ENCODE assay signal across 15 cellular contexts in genomic region chr20:50727792-50728485, GRCh38. TPM values are rescaled to one million over a fixed set of nuclear protein-coding genes. Genes with fewer than 3 reads are reported as not detected.
DNase-seq lines count a peak whose midpoint lies in the region; ATAC-seq and TF ChIP-seq lines count a peak whose summit lies in the region.
"Had no signal": no experiment of that assay in that cellular context is flagged by ENCODE, and none has a peak within 500 bp of the region (broad histone marks: within the 10 kb centered on the region; RNA-seq: fewer than 3 reads in every experiment).

No MANE protein-coding gene starts in this region.

- peaks cover 0 to 4% (median 0%) of the 10 kb centered on the region in 4 donors for H3K9me3 ChIP-seq in Peyer's patch
- no peaks in the 10 kb centered on the region for H3K9me3 ChIP-seq in esophagus (ENCODE audit: control insufficient read depth in 2 of 2, insufficient read depth in 1 of 2, low read depth in 1 of 2, low read length in 1 of 2)
- H3K9me3 ChIP-seq in muscle layer of duodenum (ENCODE audit: control insufficient read depth in 1 of 2, low read length in 2 of 2): no peaks in the 10 kb centered on the region
- H3K9me3 ChIP-seq in effector memory CD4-positive, alpha-beta T cell (ENCODE audit: control insufficient read depth, low read length): no peaks in the 10 kb centered on the region
- H3K9me3 ChIP-seq in HAP-1: 0 out of 2 replicates have a peak, but pooled peaks cover 2% of the 10 kb centered on the region
- H3K9me3 ChIP-seq: ascending aorta, tibial artery had no signal

- H3K4me1 ChIP-seq in Peyer's patch (peaks cover 0 to 29% (median 10%) of the 10 kb centered on the region in 4 donors), esophagus (ENCODE audit: control insufficient read depth in 2 of 2, insufficient read depth in 2 of 2, low read length in 1 of 2) (peaks cover 0 to 10% of the 10 kb centered on the region in 2 donors), muscle layer of duodenum (ENCODE audit: control insufficient read depth in 1 of 2, insufficient read depth in 2 of 2, low read length in 2 of 2) (peaks cover 9 to 17% of the 10 kb centered on the region in 2 donors), HAP-1 (peaks cover 14% of the 10 kb centered on the region)
- peaks cover 13% of the 10 kb centered on the region for H3K4me1 ChIP-seq in effector memory CD4-positive, alpha-beta T cell (ENCODE audit: control insufficient read depth, insufficient read depth, low read length, poor library complexity, severe bottlenecking)

- peak; percentile 95 for DNase-seq in ACHN
- DNase-seq in Peyer's patch: no peak
- DNase-seq in NCI-H524 treated with DMSO at 0.1 percent for 48 hours (lab: John Stamatoyannopoulos, UW): no peak
- no peak for DNase-seq in effector memory CD4-positive, alpha-beta T cell
- DNase-seq in HAP-1 (ENCODE audit: low spot score in 2 of 2): no peak
- DNase-seq: activated CD4-positive, alpha-beta T cell treated with anti-CD3 and anti-CD28 coated beads for 1 hour; DMS79; GOT3; NCI-H1092 treated with DMSO at 0.1 percent for 48 hours; NCI-H524 had no signal

- TF ChIP-seq POLR2A in Peyer's patch (IDR thresholded peaks at IDR 0.05): no peak

- in situ Hi-C loops in ACHN (cut with HindIII; ENCODE audit: low pct_ligation_motif_present, low pct_unique_long_range_greater_than_20kb, low sequenced_read_pairs) (no loop called here), HAP-1 (cut with MboI; ENCODE audit: low sequenced_read_pairs) (no loop called here)

- no peak for ATAC-seq in HG02885 (IDR thresholded peaks at IDR 0.05; ENCODE audit: poor library complexity, unreplicated experiment)

- H3K4me3 ChIP-seq in Peyer's patch: no peak overlapping the region
- no peak overlapping the region for H3K4me3 ChIP-seq in esophagus (ENCODE audit: low read depth in 1 of 2, low read length in 2 of 2)
- H3K4me3 ChIP-seq in muscle layer of duodenum (ENCODE audit: low read depth in 1 of 2, low read length in 2 of 2): no peak overlapping the region
- H3K4me3 ChIP-seq in effector memory CD4-positive, alpha-beta T cell (ENCODE audit: insufficient read depth, low read depth, low read length, poor library complexity, severe bottlenecking): no peak overlapping the region
- H3K4me3 ChIP-seq in HAP-1: no peak overlapping the region
- H3K4me3 ChIP-seq: ascending aorta, tibial artery had no signal

- H3K27me3 ChIP-seq in Peyer's patch: no peaks in the 10 kb centered on the region
- no peaks in the 10 kb centered on the region for H3K27me3 ChIP-seq in esophagus (ENCODE audit: control insufficient read depth in 1 of 2, insufficient read depth in 2 of 2, low read length in 2 of 2)
- no peaks in the 10 kb centered on the region for H3K27me3 ChIP-seq in muscle layer of duodenum (ENCODE audit: low read depth, low read length)
- no peaks in the 10 kb centered on the region for H3K27me3 ChIP-seq in effector memory CD4-positive, alpha-beta T cell (replicated peaks; ENCODE audit: control insufficient read depth, insufficient read depth, low read length, poor library complexity, severe bottlenecking)
- no peaks in the 10 kb centered on the region for H3K27me3 ChIP-seq in HAP-1 (ENCODE audit: low read depth)
- H3K27me3 ChIP-seq: ascending aorta, tibial artery had no signal

- no peak for TF ChIP-seq CTCF in Peyer's patch (IDR thresholded peaks at IDR 0.05)

- H3K36me3 ChIP-seq in Peyer's patch: no peaks in the 10 kb centered on the region
- no peaks in the 10 kb centered on the region for H3K36me3 ChIP-seq in esophagus (ENCODE audit: control insufficient read depth in 2 of 2, insufficient read depth in 2 of 2, low read length in 1 of 2)
- no peaks in the 10 kb centered on the region for H3K36me3 ChIP-seq in muscle layer of duodenum (ENCODE audit: control insufficient read depth in 1 of 2, insufficient read depth in 2 of 2, low read length in 2 of 2)
- H3K36me3 ChIP-seq in effector memory CD4-positive, alpha-beta T cell (ENCODE audit: control insufficient read depth, insufficient read depth, low read length): no peaks in the 10 kb centered on the region
- H3K36me3 ChIP-seq in HAP-1 (replicated peaks): no peaks in the 10 kb centered on the region
- H3K36me3 ChIP-seq: ascending aorta, tibial artery had no signal

- WGBS in esophagus, 2 donors: 29 to 41% methylated on average over 8 of the region's 8 CpGs

- H3K27ac ChIP-seq in Peyer's patch (peak overlapping the region in 3 of 4 donors; percentile 67 to 90 (median 88)), esophagus (ENCODE audit: low read depth in 2 of 2, low read length in 1 of 2) (peak overlapping the region; percentile 43 to 91), muscle layer of duodenum (ENCODE audit: low read length) (peak overlapping the region; percentile 71)
- no peak overlapping the region for H3K27ac ChIP-seq in effector memory CD4-positive, alpha-beta T cell (ENCODE audit: insufficient read depth, low read length, poor library complexity, severe bottlenecking)
- H3K27ac ChIP-seq: ascending aorta, tibial artery had no signal

RNA-seq across cellular contexts. Expression of gene PARD6B, which starts 3.4 kb away (rescaled TPM):
- 10 to 100 TPM in 3 of 4 donors, 1 to 10 TPM in 1; 6.6 to 27.0 (median 18.4) TPM for total RNA-seq in Peyer's patch
- polyA plus RNA-seq in esophagus: 1 to 10 TPM; 1.6 to 6.5 TPM

RNA-seq across cellular contexts. Expression of gene RIPOR3, which starts 36.6 kb away (rescaled TPM):
- total RNA-seq in Peyer's patch: 10 to 100 TPM in 3 of 4 donors, 1 to 10 TPM in 1; 8.2 to 51.2 (median 20.5) TPM
- polyA plus RNA-seq in esophagus: 1 to 10 TPM; 2.6 to 5.2 TPM
